8 cellular contexts compared by ENCODE assay signal in genomic region chr3:46812237-46812791, GRCh38. TPM values are rescaled to one million over a fixed set of nuclear protein-coding genes. Genes with fewer than 3 reads are reported as not detected.
DNase-seq lines count a peak whose midpoint lies in the region; ATAC-seq and TF ChIP-seq lines count a peak whose summit lies in the region.

No MANE protein-coding gene starts in this region.

- H3K27me3 ChIP-seq in left ventricle myocardium inferior (ENCODE audit: low read depth) (peaks cover 13% of the 10 kb centered on the region), gastrocnemius medialis (peaks cover 0 to 4% (median 0%) of the 10 kb centered on the region in 3 donors)

- TF ChIP-seq POLR2A in gastrocnemius medialis (IDR thresholded peaks at IDR 0.05) = no peak

- in situ Hi-C loops in gastrocnemius medialis (cut with MboI; ENCODE audit: low sequenced_read_pairs in 4 of 4) = no loop called here

- no peak for TF ChIP-seq CTCF in GM10266 (IDR thresholded peaks at IDR 0.05; ENCODE audit: control insufficient read depth, insufficient read depth, low read depth, missing control alignments)
- no peak for TF ChIP-seq CTCF in left ventricle myocardium inferior (IDR thresholded peaks at IDR 0.05; ENCODE audit: borderline replicate concordance)
- no peak for TF ChIP-seq CTCF in gastrocnemius medialis (IDR thresholded peaks at IDR 0.05 in 4 of 5, conservative IDR thresholded peaks at IDR 0.05 in 1 of 5)

- ATAC-seq in gastrocnemius medialis = peak; percentile 79 to 81
- no peak for ATAC-seq in GM18861 (IDR thresholded peaks at IDR 0.05; ENCODE audit: unreplicated experiment)

- intact Hi-C loops in left ventricle myocardium inferior (cut with micrococcal nuclease) (no loop called here), gastrocnemius medialis (cut with DNase I; ENCODE audit: low total_unique reads) (no loop called here)

- H3K9me3 ChIP-seq in left ventricle myocardium inferior (replicated peaks) (no peaks in the 10 kb centered on the region), gastrocnemius medialis (no peaks in the 10 kb centered on the region)

- H3K4me3 ChIP-seq in left ventricle myocardium inferior = peak overlapping the region; percentile 54
- peak overlapping the region; percentile 38 to 65 (median 48) for H3K4me3 ChIP-seq in gastrocnemius medialis

- H3K27ac ChIP-seq in left ventricle myocardium inferior (replicated peaks) = no peak overlapping the region
- H3K27ac ChIP-seq in gastrocnemius medialis = peak overlapping the region; percentile 9 to 77 (median 61)

- H3K4me1 ChIP-seq in left ventricle myocardium inferior (peaks cover 33% of the 10 kb centered on the region), gastrocnemius medialis (peaks cover 7 to 13% of the 10 kb centered on the region in 2 donors)

- DNase-seq in GM10266 (ENCODE audit: extremely low spot score) (peak; percentile 53), RPMI7951 (ENCODE audit: low read depth) (peak; percentile 70), left ventricle myocardium inferior (peak; percentile 75), gastrocnemius medialis (peak; percentile 26 to 52), KG1 (lab: John Stamatoyannopoulos, UW) (no peak), NCI-H226 (no peak)
- peak; percentile 80 for DNase-seq in activated naive CD4-positive, alpha-beta T cell treated with anti-CD3 and anti-CD28 coated beads, Interleukin-2, amount 50 U/mL, for 16 hours

- no peaks in the 10 kb centered on the region for H3K36me3 ChIP-seq in left ventricle myocardium inferior
- H3K36me3 ChIP-seq in gastrocnemius medialis = no peaks in the 10 kb centered on the region

RNA-seq across cellular contexts. Expression of gene MYL3, which starts 50.9 kb away (rescaled TPM):
- total RNA-seq in RPMI7951 (2014; rRNA removed; shearing (Covaris generic)) = not detected in 2 replicates
- total RNA-seq in left ventricle myocardium inferior = 7,440 TPM
- 100 to 1,000 TPM in 2 of 4 donors, 10 to 100 TPM in 2; 42.5 to 544 (median 281) TPM for total RNA-seq in gastrocnemius medialis

Comparison
In these comparisons a context has a peak if more than half of its experiments do, and no peak if none do; other contexts are left out.
1. DNase-seq: peak in GM10266 (single experiment), RPMI7951 (single experiment), activated naive CD4-positive, alpha-beta T cell treated with anti-CD3 and anti-CD28 coated beads, Interleukin-2, amount 50 U/mL, for 16 hours (single experiment), left ventricle myocardium inferior (single experiment) and gastrocnemius medialis (2 of 2); none in KG1 (single experiment) and NCI-H226 (single experiment).
2. RNA of gene MYL3, which starts 50.9 kb away (total RNA-seq): 7,440 TPM in left ventricle myocardium inferior (single experiment) and 42.5 to 544 TPM in gastrocnemius medialis; not detected in RPMI7951; every median in the first group is over 10 times any median in the second.